11 cellular contexts compared by ENCODE assay signal in genomic region chr12:46494424-46494823, GRCh38.
DNase-seq lines count a peak whose midpoint lies in the region; ATAC-seq and TF ChIP-seq lines count a peak whose summit lies in the region.
"Had no signal": no experiment of that assay in that cellular context is flagged by ENCODE, and none has a peak within 500 bp of the region (broad histone marks: within the 10 kb centered on the region; RNA-seq: fewer than 3 reads in every experiment).

No MANE protein-coding gene starts in this region.

- H3K27me3 Mint-ChIP-seq in endodermal cell (ENCODE audit: insufficient read depth): no peaks in the 10 kb centered on the region
- H3K27me3 Mint-ChIP-seq: CD4-positive, CD25-positive, alpha-beta regulatory T cell had no signal

- CTCF ChIA-PET in AG04449 (lab: Yijun Ruan, JAX): no interaction called here

- no peak for ATAC-seq in GM18909 (IDR thresholded peaks at IDR 0.05; ENCODE audit: poor library complexity, unreplicated experiment)

- H3K36me3 Mint-ChIP-seq in endodermal cell (ENCODE audit: low read depth): no peaks in the 10 kb centered on the region
- H3K36me3 Mint-ChIP-seq: CD4-positive, CD25-positive, alpha-beta regulatory T cell had no signal

- H3K9ac ChIP-seq in endodermal cell (ENCODE audit: extremely low read depth, low read length, poor library complexity, severe bottlenecking): no peak overlapping the region

- POLR2A ChIA-PET in AG04449 (lab: Yijun Ruan, JAX): no interaction called here

- WGBS in endodermal cell (ENCODE audit: insufficient coverage in 1 of 2, insufficient read length in 1 of 2), 2 experiments: 36% methylated on average over 1 of the region's 1 CpG; no CpG with 5 or more reads in 1 of the 2 experiments
- WGBS in mesodermal cell (ENCODE audit: insufficient coverage in 2 of 2), 2 experiments: no CpG with 5 or more reads among the region's 1 CpG

- no peak for TF ChIP-seq CTCF in AG04449 (IDR thresholded peaks at IDR 0.05; ENCODE audit: insufficient read depth, low read length, missing control alignments)
- TF ChIP-seq CTCF in endodermal cell (conservative IDR thresholded peaks at IDR 0.05): no peak

- H3K27ac ChIP-seq in endodermal cell (ENCODE audit: low read depth, low read length) (no peak overlapping the region), mesodermal cell (ENCODE audit: low read depth, low read length, severe bottlenecking) (peak overlapping the region; percentile 84), caudate nucleus (ENCODE audit: low read depth, low read length) (no peak overlapping the region)

- H3K27ac Mint-ChIP-seq in endodermal cell: peak overlapping the region; percentile 91
- H3K27ac Mint-ChIP-seq: CD4-positive, CD25-positive, alpha-beta regulatory T cell had no signal

- DNase-seq in AG04449 (ENCODE audit: low read depth, low spot score) (peak; percentile 55), LoVo (ENCODE audit: low spot score) (peak; percentile 23), endodermal cell (no peak), KG1 (lab: John Stamatoyannopoulos, UW) (no peak), DMS 273 treated with DMSO at 0.1 percent for 48 hours (lab: John Stamatoyannopoulos, UW) (no peak), caudate nucleus (lab: John Stamatoyannopoulos, UW) (no peak)
- DNase-seq: CD4-positive, CD25-positive, alpha-beta regulatory T cell; effector CD8-positive, alpha-beta T cell; Peyer's patch had no signal

- peak overlapping the region; percentile 16 for H3K4me3 Mint-ChIP-seq in endodermal cell
- H3K4me3 Mint-ChIP-seq: CD4-positive, CD25-positive, alpha-beta regulatory T cell had no signal

- H3K36me3 ChIP-seq in endodermal cell (ENCODE audit: control insufficient read depth, insufficient read depth, low read length) (no peaks in the 10 kb centered on the region), mesodermal cell (ENCODE audit: control insufficient read depth, insufficient read depth, low read length) (no peaks in the 10 kb centered on the region)
- H3K36me3 ChIP-seq: Peyer's patch had no signal

- no peaks in the 10 kb centered on the region for H3K9me3 Mint-ChIP-seq in endodermal cell

- H3K4me1 Mint-ChIP-seq in endodermal cell: peaks cover 24% of the 10 kb centered on the region

- H3K4me1 ChIP-seq in endodermal cell (ENCODE audit: control insufficient read depth, insufficient read depth, low read length): peaks cover 10% of the 10 kb centered on the region
- peaks cover 40% of the 10 kb centered on the region for H3K4me1 ChIP-seq in mesodermal cell (ENCODE audit: control insufficient read depth, insufficient read depth, low read length, poor library complexity, severe bottlenecking)

- H3K9me3 ChIP-seq in endodermal cell (ENCODE audit: control insufficient read depth, low read length): no peaks in the 10 kb centered on the region
- H3K9me3 ChIP-seq in mesodermal cell (ENCODE audit: control insufficient read depth, low read length): no peaks in the 10 kb centered on the region
- H3K9me3 ChIP-seq: Peyer's patch had no signal

- H3K27me3 ChIP-seq in endodermal cell (ENCODE audit: control insufficient read depth, insufficient read depth, low read length, poor library complexity, severe bottlenecking): no peaks in the 10 kb centered on the region
- H3K27me3 ChIP-seq: Peyer's patch had no signal

- no peak overlapping the region for H3K4me3 ChIP-seq in AG04449 (ENCODE audit: low read depth, low read length)
- H3K4me3 ChIP-seq in endodermal cell (ENCODE audit: low read length): peak overlapping the region; percentile 41
- no peak overlapping the region for H3K4me3 ChIP-seq in mesodermal cell (ENCODE audit: extremely low read depth, insufficient read depth, low read length, poor library complexity, severe bottlenecking)
- H3K4me3 ChIP-seq: Peyer's patch had no signal

Comparison
In these comparisons a context has a peak if more than half of its experiments do, and no peak if none do; other contexts are left out.
1. DNase-seq: peak in AG04449 (single experiment) and LoVo (single experiment); none in endodermal cell (single experiment), KG1 (single experiment), DMS 273 treated with DMSO at 0.1 percent for 48 hours (single experiment) and caudate nucleus (0 of 61).